ENCODE assay signal across 14 cellular contexts in genomic region chr13:112260108-112261055, GRCh38.
DNase-seq lines count a peak whose midpoint lies in the region; ATAC-seq and TF ChIP-seq lines count a peak whose summit lies in the region.
"Had no signal": no experiment of that assay in that cellular context is flagged by ENCODE, and none has a peak within 500 bp of the region (broad histone marks: within the 10 kb centered on the region; RNA-seq: fewer than 3 reads in every experiment).

No MANE protein-coding gene starts in this region.

- DNase-seq in activated CD8-positive, alpha-beta memory T cell treated with anti-CD3 and anti-CD28 coated beads for 24 hours, result peak; percentile 40
- no peak for DNase-seq in activated CD8-positive, alpha-beta memory T cell treated with anti-CD3 and anti-CD28 coated beads, Interleukin-2, amount 50 U/mL, for 4 hours
- no peak for DNase-seq in GM23338 (ENCODE audit: low spot score)
- DNase-seq in esophagus muscularis mucosa (ENCODE audit: extremely low spot score), result peak; percentile 91
- DNase-seq in osteoblast (ENCODE audit: insufficient read length, low spot score, missing footprints), result peak; percentile 30
- no peak for DNase-seq in T-helper 9 cell
- no peak for DNase-seq in NCI-H510A (lab: John Stamatoyannopoulos, UW)
- no peak for DNase-seq in T-cell
- DNase-seq: CD4-positive, alpha-beta memory T cell; DND-41; GDM1 had no signal

- H3F3A ChIP-seq in GM23338 (replicated peaks; ENCODE audit: low read depth), result no peaks in the 10 kb centered on the region

- POLR2A ChIA-PET in T-cell (lab: Charles Lee), result no interaction called here

- no peak for TF ChIP-seq EP300 in esophagus muscularis mucosa (IDR thresholded peaks at IDR 0.05)

- H3K27ac Mint-ChIP-seq in GM23338 (no peak overlapping the region), T-cell (no peak overlapping the region)
- H3K27ac Mint-ChIP-seq: B cell; CD4-positive, alpha-beta memory T cell had no signal

- TF ChIP-seq POLR2A in esophagus muscularis mucosa (IDR thresholded peaks at IDR 0.05; ENCODE audit: low read depth), result no peak

- no peaks in the 10 kb centered on the region for H3K36me3 ChIP-seq in GM23338 (ENCODE audit: insufficient read depth)
- no peaks in the 10 kb centered on the region for H3K36me3 ChIP-seq in esophagus muscularis mucosa
- no peaks in the 10 kb centered on the region for H3K36me3 ChIP-seq in osteoblast (ENCODE audit: insufficient read depth, low read length)

- ATAC-seq in GM23338 (peak; percentile 26; the same call in 2 of the 3 replicates), T-cell (replicated peaks in 1 of 4) (no peak)
- ATAC-seq: HCT116 had no signal

- H3K9me2 ChIP-seq in GM23338 (ENCODE audit: insufficient read depth), result no peaks in the 10 kb centered on the region

- TF ChIP-seq CTCF in GM23338 (conservative IDR thresholded peaks at IDR 0.05; ENCODE audit: low read depth in 2 of 2) (no peak), esophagus muscularis mucosa (IDR thresholded peaks at IDR 0.05) (no peak), osteoblast (IDR thresholded peaks at IDR 0.05; ENCODE audit: extremely low read depth, low read depth, low read length) (no peak)

- H3K27ac ChIP-seq in GM23338 (ENCODE audit: low read depth) (no peak overlapping the region), esophagus muscularis mucosa (replicated peaks in 1 of 4) (no peak overlapping the region), osteoblast (ENCODE audit: low read depth, low read length) (no peak overlapping the region)
- H3K27ac ChIP-seq: C4-2B had no signal

- H2AFZ ChIP-seq in GM23338 (no peak overlapping the region), osteoblast (ENCODE audit: low read length) (no peak overlapping the region)

- no peak overlapping the region for H3K4me3 ChIP-seq in GM23338
- H3K4me3 ChIP-seq in esophagus muscularis mucosa, result no peak overlapping the region
- H3K4me3 ChIP-seq in osteoblast (ENCODE audit: insufficient read depth, low read length), result no peak overlapping the region

- H3K27me3 Mint-ChIP-seq in GM23338 (ENCODE audit: insufficient read depth, low read depth, poor library complexity), result no peaks in the 10 kb centered on the region
- H3K27me3 Mint-ChIP-seq in T-cell, result peaks cover 4 to 11% of the 10 kb centered on the region in 2 donors

- no peak overlapping the region for H3K4me3 Mint-ChIP-seq in GM23338
- no peak overlapping the region for H3K4me3 Mint-ChIP-seq in T-cell
- H3K4me3 Mint-ChIP-seq: B cell; CD4-positive, alpha-beta memory T cell had no signal

- intact Hi-C loops in esophagus muscularis mucosa (cut with DNase I), result no loop called here

- H3K27me3 ChIP-seq in GM23338 (ENCODE audit: insufficient read depth), result no peaks in the 10 kb centered on the region
- peaks cover 0 to 17% (median 0%) of the 10 kb centered on the region in 4 donors for H3K27me3 ChIP-seq in esophagus muscularis mucosa
- H3K27me3 ChIP-seq in osteoblast (ENCODE audit: insufficient read depth, low read length), result no peaks in the 10 kb centered on the region

- H4K20me1 ChIP-seq in GM23338 (replicated peaks; ENCODE audit: insufficient read depth), result no peaks in the 10 kb centered on the region
- H4K20me1 ChIP-seq in osteoblast (ENCODE audit: insufficient read depth, low read length), result no peaks in the 10 kb centered on the region

- H3K36me3 Mint-ChIP-seq in GM23338 (ENCODE audit: low read depth), result no peaks in the 10 kb centered on the region
- no peaks in the 10 kb centered on the region for H3K36me3 Mint-ChIP-seq in T-cell
- H3K36me3 Mint-ChIP-seq: CD4-positive, alpha-beta memory T cell had no signal

- H3K4me2 ChIP-seq in GM23338 (no peak overlapping the region), osteoblast (ENCODE audit: insufficient read depth, low read length) (no peak overlapping the region)

- H3K9me3 Mint-ChIP-seq in GM23338 (no peaks in the 10 kb centered on the region), T-cell (peaks cover 0 to 6% (median 0%) of the 10 kb centered on the region in 3 donors)

- peaks cover 0 to 3% (median 0%) of the 10 kb centered on the region in 4 donors for H3K9me3 ChIP-seq in esophagus muscularis mucosa
- H3K9me3 ChIP-seq in osteoblast (ENCODE audit: low read depth, low read length), result peaks cover 2% of the 10 kb centered on the region

- H3K4me1 ChIP-seq in GM23338 (ENCODE audit: insufficient read depth), result no peaks in the 10 kb centered on the region
- no peaks in the 10 kb centered on the region for H3K4me1 ChIP-seq in esophagus muscularis mucosa
- H3K4me1 ChIP-seq in osteoblast (ENCODE audit: insufficient read depth, low read length), result no peaks in the 10 kb centered on the region

- H3K79me2 ChIP-seq in GM23338 (replicated peaks; ENCODE audit: insufficient read depth) (no peaks in the 10 kb centered on the region), osteoblast (ENCODE audit: insufficient read depth, low read length) (no peaks in the 10 kb centered on the region)

- CTCF ChIA-PET in T-cell (lab: Charles Lee), result no interaction called here

- WGBS in esophagus muscularis mucosa, result 84% methylated on average over 27 of the region's 29 CpGs

- H3K4me1 Mint-ChIP-seq in GM23338 (no peaks in the 10 kb centered on the region), T-cell (no peaks in the 10 kb centered on the region)
- H3K4me1 Mint-ChIP-seq: B cell; CD4-positive, alpha-beta memory T cell had no signal

TF ChIP-seq in GM23338, 12 proteins besides CTCF, POLR2A, EP300 and RAD21 (continues in another document):
- TF ChIP-seq, protein P1, sequence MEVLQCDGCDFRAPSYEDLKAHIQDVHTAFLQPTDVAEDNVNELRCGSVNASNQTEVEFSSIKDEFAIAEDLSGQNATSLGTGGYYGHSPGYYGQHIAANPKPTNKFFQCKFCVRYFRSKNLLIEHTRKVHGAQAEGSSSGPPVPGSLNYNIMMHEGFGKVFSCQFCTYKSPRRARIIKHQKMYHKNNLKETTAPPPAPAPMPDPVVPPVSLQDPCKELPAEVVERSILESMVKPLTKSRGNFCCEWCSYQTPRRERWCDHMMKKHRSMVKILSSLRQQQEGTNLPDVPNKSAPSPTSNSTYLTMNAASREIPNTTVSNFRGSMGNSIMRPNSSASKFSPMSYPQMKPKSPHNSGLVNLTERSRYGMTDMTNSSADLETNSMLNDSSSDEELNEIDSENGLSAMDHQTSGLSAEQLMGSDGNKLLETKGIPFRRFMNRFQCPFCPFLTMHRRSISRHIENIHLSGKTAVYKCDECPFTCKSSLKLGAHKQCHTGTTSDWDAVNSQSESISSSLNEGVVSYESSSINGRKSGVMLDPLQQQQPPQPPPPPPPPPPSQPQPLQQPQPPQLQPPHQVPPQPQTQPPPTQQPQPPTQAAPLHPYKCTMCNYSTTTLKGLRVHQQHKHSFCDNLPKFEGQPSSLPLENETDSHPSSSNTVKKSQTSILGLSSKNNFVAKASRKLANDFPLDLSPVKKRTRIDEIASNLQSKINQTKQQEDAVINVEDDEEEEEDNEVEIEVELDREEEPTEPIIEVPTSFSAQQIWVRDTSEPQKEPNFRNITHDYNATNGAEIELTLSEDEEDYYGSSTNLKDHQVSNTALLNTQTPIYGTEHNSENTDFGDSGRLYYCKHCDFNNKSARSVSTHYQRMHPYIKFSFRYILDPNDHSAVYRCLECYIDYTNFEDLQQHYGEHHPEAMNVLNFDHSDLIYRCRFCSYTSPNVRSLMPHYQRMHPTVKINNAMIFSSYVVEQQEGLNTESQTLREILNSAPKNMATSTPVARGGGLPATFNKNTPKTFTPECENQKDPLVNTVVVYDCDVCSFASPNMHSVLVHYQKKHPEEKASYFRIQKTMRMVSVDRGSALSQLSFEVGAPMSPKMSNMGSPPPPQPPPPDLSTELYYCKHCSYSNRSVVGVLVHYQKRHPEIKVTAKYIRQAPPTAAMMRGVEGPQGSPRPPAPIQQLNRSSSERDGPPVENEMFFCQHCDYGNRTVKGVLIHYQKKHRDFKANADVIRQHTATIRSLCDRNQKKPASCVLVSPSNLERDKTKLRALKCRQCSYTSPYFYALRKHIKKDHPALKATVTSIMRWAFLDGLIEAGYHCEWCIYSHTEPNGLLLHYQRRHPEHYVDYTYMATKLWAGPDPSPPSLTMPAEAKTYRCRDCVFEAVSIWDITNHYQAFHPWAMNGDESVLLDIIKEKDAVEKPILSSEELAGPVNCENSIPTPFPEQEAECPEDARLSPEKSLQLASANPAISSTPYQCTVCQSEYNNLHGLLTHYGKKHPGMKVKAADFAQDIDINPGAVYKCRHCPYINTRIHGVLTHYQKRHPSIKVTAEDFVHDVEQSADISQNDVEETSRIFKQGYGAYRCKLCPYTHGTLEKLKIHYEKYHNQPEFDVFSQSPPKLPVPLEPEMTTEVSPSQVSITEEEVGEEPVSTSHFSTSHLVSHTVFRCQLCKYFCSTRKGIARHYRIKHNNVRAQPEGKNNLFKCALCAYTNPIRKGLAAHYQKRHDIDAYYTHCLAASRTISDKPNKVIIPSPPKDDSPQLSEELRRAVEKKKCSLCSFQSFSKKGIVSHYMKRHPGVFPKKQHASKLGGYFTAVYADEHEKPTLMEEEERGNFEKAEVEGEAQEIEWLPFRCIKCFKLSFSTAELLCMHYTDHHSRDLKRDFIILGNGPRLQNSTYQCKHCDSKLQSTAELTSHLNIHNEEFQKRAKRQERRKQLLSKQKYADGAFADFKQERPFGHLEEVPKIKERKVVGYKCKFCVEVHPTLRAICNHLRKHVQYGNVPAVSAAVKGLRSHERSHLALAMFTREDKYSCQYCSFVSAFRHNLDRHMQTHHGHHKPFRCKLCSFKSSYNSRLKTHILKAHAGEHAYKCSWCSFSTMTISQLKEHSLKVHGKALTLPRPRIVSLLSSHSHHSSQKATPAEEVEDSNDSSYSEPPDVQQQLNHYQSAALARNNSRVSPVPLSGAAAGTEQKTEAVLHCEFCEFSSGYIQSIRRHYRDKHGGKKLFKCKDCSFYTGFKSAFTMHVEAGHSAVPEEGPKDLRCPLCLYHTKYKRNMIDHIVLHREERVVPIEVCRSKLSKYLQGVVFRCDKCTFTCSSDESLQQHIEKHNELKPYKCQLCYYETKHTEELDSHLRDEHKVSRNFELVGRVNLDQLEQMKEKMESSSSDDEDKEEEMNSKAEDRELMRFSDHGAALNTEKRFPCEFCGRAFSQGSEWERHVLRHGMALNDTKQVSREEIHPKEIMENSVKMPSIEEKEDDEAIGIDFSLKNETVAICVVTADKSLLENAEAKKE (CRISPR knock-in tag; IDR thresholded peaks at IDR 0.05), result no peak
- no peak for TF ChIP-seq ZNF114 (CRISPR knock-in tag; IDR thresholded peaks at IDR 0.05)
- no peak for TF ChIP-seq STAT1 (IDR thresholded peaks at IDR 0.05; ENCODE audit: unreplicated experiment)

Comparison
In these comparisons a context has a peak if more than half of its experiments do, and no peak if none do; other contexts are left out.
1. DNase-seq: peak in activated CD8-positive, alpha-beta memory T cell treated with anti-CD3 and anti-CD28 coated beads for 24 hours (single experiment), esophagus muscularis mucosa (single experiment) and osteoblast (single experiment); none in activated CD8-positive, alpha-beta memory T cell treated with anti-CD3 and anti-CD28 coated beads, Interleukin-2, amount 50 U/mL, for 4 hours (single experiment), GM23338 (single experiment), T-helper 9 cell (single experiment), NCI-H510A (single experiment) and T-cell (0 of 34).